In the genomic region with DNA sequence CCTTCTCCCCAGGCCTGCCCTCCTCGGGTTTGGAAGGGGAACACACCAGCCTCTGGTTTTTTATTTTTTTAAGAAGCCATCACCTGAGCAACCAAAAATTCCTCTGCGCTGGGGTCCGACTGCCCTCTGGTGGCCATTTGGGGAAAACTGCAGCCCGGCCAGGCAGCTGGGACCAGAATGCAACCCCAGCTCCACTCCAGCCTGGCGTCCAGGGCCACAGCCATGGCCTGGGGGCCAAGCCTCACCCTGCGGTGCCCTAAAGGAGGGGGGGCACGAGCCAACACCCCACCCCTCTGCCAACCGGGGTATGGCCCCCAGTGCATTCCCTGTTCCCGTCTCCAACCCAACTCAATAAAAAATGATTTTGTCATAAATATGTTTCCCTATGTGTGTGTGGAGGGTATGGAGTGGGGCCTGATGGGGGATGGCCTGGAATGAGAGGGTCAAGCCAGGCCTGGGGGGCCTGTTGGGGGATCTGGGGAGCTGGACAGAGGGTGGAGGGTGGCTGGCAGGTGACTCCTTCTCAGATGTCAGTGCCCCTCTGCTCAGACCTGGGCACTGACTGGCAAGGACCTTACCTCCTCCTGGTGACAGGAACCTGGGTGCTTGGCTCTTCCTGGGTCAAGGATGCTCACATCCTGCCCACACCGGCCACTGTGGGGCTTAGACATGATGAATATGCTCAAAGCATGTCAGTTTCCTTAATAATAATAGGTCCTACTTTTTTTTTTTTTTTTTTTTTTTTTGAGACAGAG, we compare ENCODE assay signal across 8 cellular contexts. TPM values are rescaled to one million over a fixed set of nuclear protein-coding genes. Genes with fewer than 3 reads are reported as not detected.
DNase-seq lines count a peak whose midpoint lies in the region; ATAC-seq and TF ChIP-seq lines count a peak whose summit lies in the region.

No MANE protein-coding gene starts in this region.

- H3K79me2 ChIP-seq in DOHH2 (ENCODE audit: control insufficient read depth, low read length), result no peaks in the 10 kb centered on the region

- H3K36me3 Mint-ChIP-seq in IgD-negative memory B cell, result peaks cover 2% of the 10 kb centered on the region
- no peaks in the 10 kb centered on the region for H3K36me3 Mint-ChIP-seq in activated T-helper 1 cell treated with anti-CD3 and anti-CD28 coated beads, Interleukin-12 subunit alpha, Interleukin-12 subunit beta, Interleukin-2, Interleukin-4 antibody, amounts not matched to agents 30 ng/mL and 10 ng/mL and 1 ng/mL, durations not matched to agents 14 hours and 24 hours and 36 hours (ENCODE audit: low read depth)

- H3K9me3 ChIP-seq in DOHH2 (ENCODE audit: control insufficient read depth, insufficient read depth, low read length) (no peaks in the 10 kb centered on the region), Peyer's patch (no peaks in the 10 kb centered on the region), thyroid gland (no peaks in the 10 kb centered on the region)

- H3K27ac ChIP-seq in DOHH2 (ENCODE audit: low read depth, low read length) (no peak overlapping the region), Peyer's patch (no peak overlapping the region), thyroid gland (peak overlapping the region in 2 of 3 donors; percentile 41 to 60)

- H3K9me3 Mint-ChIP-seq in IgD-negative memory B cell, result no peaks in the 10 kb centered on the region
- no peaks in the 10 kb centered on the region for H3K9me3 Mint-ChIP-seq in activated T-helper 1 cell treated with anti-CD3 and anti-CD28 coated beads, Interleukin-12 subunit alpha, Interleukin-12 subunit beta, Interleukin-2, Interleukin-4 antibody, amounts not matched to agents 30 ng/mL and 10 ng/mL and 1 ng/mL, durations not matched to agents 14 hours and 24 hours and 36 hours

- H3K4me1 ChIP-seq in DOHH2 (ENCODE audit: control insufficient read depth, low read length), result peaks cover 16% of the 10 kb centered on the region
- H3K4me1 ChIP-seq in Peyer's patch, result peaks cover 7 to 30% (median 13%) of the 10 kb centered on the region in 4 donors
- H3K4me1 ChIP-seq in thyroid gland, result peaks cover 19 to 27% of the 10 kb centered on the region in 2 donors

- H3K27me3 Mint-ChIP-seq in IgD-negative memory B cell, result peaks cover 1% of the 10 kb centered on the region
- H3K27me3 Mint-ChIP-seq in activated T-helper 1 cell treated with anti-CD3 and anti-CD28 coated beads, Interleukin-12 subunit alpha, Interleukin-12 subunit beta, Interleukin-2, Interleukin-4 antibody, amounts not matched to agents 30 ng/mL and 10 ng/mL and 1 ng/mL, durations not matched to agents 14 hours and 24 hours and 36 hours (ENCODE audit: insufficient read depth), result peaks cover 5% of the 10 kb centered on the region

- H3K27ac Mint-ChIP-seq in IgD-negative memory B cell, result peak overlapping the region in 2 of 3 donors; percentile 50 to 96
- no peak overlapping the region for H3K27ac Mint-ChIP-seq in activated T-helper 1 cell treated with anti-CD3 and anti-CD28 coated beads, Interleukin-12 subunit alpha, Interleukin-12 subunit beta, Interleukin-2, Interleukin-4 antibody, amounts not matched to agents 30 ng/mL and 10 ng/mL and 1 ng/mL, durations not matched to agents 14 hours and 24 hours and 36 hours

- H3K36me3 ChIP-seq in DOHH2 (ENCODE audit: control insufficient read depth, low read length) (no peaks in the 10 kb centered on the region), Peyer's patch (no peaks in the 10 kb centered on the region), thyroid gland (no peaks in the 10 kb centered on the region)

- 7 to 12% methylated on average over 6 to 10 of the region's 10 CpGs for WGBS in thyroid gland, 2 donors

- TF ChIP-seq POLR2A in Peyer's patch (IDR thresholded peaks at IDR 0.05) (no peak), thyroid gland (IDR thresholded peaks at IDR 0.05) (no peak)

- peaks cover 6 to 15% (median 11%) of the 10 kb centered on the region in 3 donors for H3K4me1 Mint-ChIP-seq in IgD-negative memory B cell
- peaks cover 8% of the 10 kb centered on the region for H3K4me1 Mint-ChIP-seq in activated T-helper 1 cell treated with anti-CD3 and anti-CD28 coated beads, Interleukin-12 subunit alpha, Interleukin-12 subunit beta, Interleukin-2, Interleukin-4 antibody, amounts not matched to agents 30 ng/mL and 10 ng/mL and 1 ng/mL, durations not matched to agents 14 hours and 24 hours and 36 hours (ENCODE audit: low read depth)

- TF ChIP-seq CTCF in DOHH2 (IDR thresholded peaks at IDR 0.05; ENCODE audit: low read depth, low read length, poor library complexity, severe bottlenecking) (peak; percentile 92), Peyer's patch (IDR thresholded peaks at IDR 0.05) (peak; percentile 86 to 97 (median 92)), fibroblast of the aortic adventitia (IDR thresholded peaks at IDR 0.05; ENCODE audit: insufficient read depth, low read length) (peak; percentile 95), omental fat pad (IDR thresholded peaks at IDR 0.05) (peak in 2 of 3 donors; percentile 29 to 97), thyroid gland (IDR thresholded peaks at IDR 0.05) (peak; percentile 89 to 97 (median 95))

- H3K4me3 ChIP-seq in DOHH2 (ENCODE audit: low read length) (no peak overlapping the region), Peyer's patch (no peak overlapping the region), fibroblast of the aortic adventitia (ENCODE audit: low read depth, low read length) (no peak overlapping the region), thyroid gland (replicated peaks in 1 of 3) (no peak overlapping the region)

- no peaks in the 10 kb centered on the region for H3F3A ChIP-seq in DOHH2 (ENCODE audit: control insufficient read depth, insufficient read depth)

- H3K4me2 ChIP-seq in DOHH2 (ENCODE audit: low read length), result no peak overlapping the region

- DNase-seq in Peyer's patch (peak; percentile 66 to 90 (median 82)), fibroblast of the aortic adventitia (ENCODE audit: low read depth) (peak; percentile 78), omental fat pad (ENCODE audit: low spot score) (no peak), thyroid gland (peak; percentile 75 to 80)
- DNase-seq in activated T-helper 1 cell treated with anti-CD3 and anti-CD28 coated beads, Interleukin-12 subunit alpha, Interleukin-12 subunit beta, Interleukin-2, Interleukin-4 antibody, amounts not matched to agents 30 ng/mL and 10 ng/mL and 1 ng/mL, durations not matched to agents 14 hours and 24 hours and 36 hours (ENCODE audit: low spot score), result peak; percentile 74

- ATAC-seq in omental fat pad (ENCODE audit: low FRiP score) (no peak), HG02759 (IDR thresholded peaks at IDR 0.05; ENCODE audit: unreplicated experiment) (no peak)

- H3K4me3 Mint-ChIP-seq in IgD-negative memory B cell, result peak overlapping the region in 1 of 4 donors; percentile 47
- no peak overlapping the region for H3K4me3 Mint-ChIP-seq in activated T-helper 1 cell treated with anti-CD3 and anti-CD28 coated beads, Interleukin-12 subunit alpha, Interleukin-12 subunit beta, Interleukin-2, Interleukin-4 antibody, amounts not matched to agents 30 ng/mL and 10 ng/mL and 1 ng/mL, durations not matched to agents 14 hours and 24 hours and 36 hours

- no peaks in the 10 kb centered on the region for H4K20me1 ChIP-seq in DOHH2 (ENCODE audit: control insufficient read depth, insufficient read depth, low read depth, low read length)

- H3K27me3 ChIP-seq in DOHH2 (ENCODE audit: control insufficient read depth, low read length) (no peaks in the 10 kb centered on the region), Peyer's patch (no peaks in the 10 kb centered on the region), thyroid gland (no peaks in the 10 kb centered on the region)

- intact Hi-C loops in activated T-helper 1 cell treated with anti-CD3 and anti-CD28 coated beads, Interleukin-12 subunit alpha, Interleukin-12 subunit beta, Interleukin-2, Interleukin-4 antibody, amounts not matched to agents 30 ng/mL and 10 ng/mL and 1 ng/mL, durations not matched to agents 14 hours and 24 hours and 36 hours (cut with micrococcal nuclease), result loop anchor here (1.0 to 10.0 kb wide), 4 partner anchors 38 to 281 kb away; no protein-coding TSS in a partner anchor
- intact Hi-C loops in thyroid gland (cut with DNase I), result loop anchor here (10.0 kb wide), 1 partner anchor 291 kb away; no protein-coding TSS in a partner anchor

- no peaks in the 10 kb centered on the region for H3K9me2 ChIP-seq in DOHH2 (replicated peaks; ENCODE audit: control insufficient read depth, low read length)

RNA-seq across cellular contexts. Expression of a gene that starts 3.2 kb away (rescaled TPM):
- 0.16 TPM for polyA plus RNA-seq in IgD-negative memory B cell
- total RNA-seq in Peyer's patch (not detected), fibroblast of the aortic adventitia (ENCODE audit: low replicate concordance) (0.99 TPM in 1 of 2 replicates, not detected in the other), omental fat pad (1 to 10 TPM in 1 of 4 donors, under 1 TPM in 2, not detected in 1; 0.19 to 1.3 (median 0.65) TPM), thyroid gland (1 to 10 TPM in 1 of 4 donors, under 1 TPM in 3; 0.11 to 2.1 (median 0.60) TPM)
- total RNA-seq in activated T-helper 1 cell treated with anti-CD3 and anti-CD28 coated beads, Interleukin-12 subunit alpha, Interleukin-12 subunit beta, Interleukin-2, Interleukin-4 antibody, amounts not matched to agents 30 ng/mL and 10 ng/mL and 1 ng/mL, durations not matched to agents 14 hours and 24 hours and 36 hours, result 3.2 and 4.0 TPM in 2 replicates

RNA-seq across cellular contexts. Expression of a gene that starts 12.5 kb away (rescaled TPM):
- not detected for polyA plus RNA-seq in IgD-negative memory B cell
- total RNA-seq in Peyer's patch (not detected), fibroblast of the aortic adventitia (ENCODE audit: low replicate concordance) (not detected in 2 replicates), omental fat pad (not detected), thyroid gland (under 1 TPM in 3 of 4 donors, not detected in 1; 0.50 to 0.63 (median 0.54) TPM)
- total RNA-seq in activated T-helper 1 cell treated with anti-CD3 and anti-CD28 coated beads, Interleukin-12 subunit alpha, Interleukin-12 subunit beta, Interleukin-2, Interleukin-4 antibody, amounts not matched to agents 30 ng/mL and 10 ng/mL and 1 ng/mL, durations not matched to agents 14 hours and 24 hours and 36 hours, result not detected in 2 replicates

RNA-seq across cellular contexts. Expression of a gene that starts 21.0 kb away (rescaled TPM):
- polyA plus RNA-seq in IgD-negative memory B cell, result not detected
- total RNA-seq in Peyer's patch, result not detected
- not detected in 2 replicates for total RNA-seq in activated T-helper 1 cell treated with anti-CD3 and anti-CD28 coated beads, Interleukin-12 subunit alpha, Interleukin-12 subunit beta, Interleukin-2, Interleukin-4 antibody, amounts not matched to agents 30 ng/mL and 10 ng/mL and 1 ng/mL, durations not matched to agents 14 hours and 24 hours and 36 hours
- not detected in 2 replicates for total RNA-seq in fibroblast of the aortic adventitia (ENCODE audit: low replicate concordance)
- 100 to 1,000 TPM in 1 of 4 donors, 10 to 100 TPM in 3; 33.1 to 451 (median 75.9) TPM for total RNA-seq in omental fat pad
- total RNA-seq in thyroid gland, result 10 to 100 TPM in 2 of 4 donors, 1 to 10 TPM in 2; 7.4 to 33.4 (median 10.7) TPM

RNA-seq across cellular contexts. Expression of a gene that starts 28.9 kb away (rescaled TPM):
- 3.9 TPM for polyA plus RNA-seq in IgD-negative memory B cell
- 100 to 1,000 TPM in 1 of 4 donors, 10 to 100 TPM in 2, 1 to 10 TPM in 1; 6.3 to 124 (median 34.1) TPM for total RNA-seq in Peyer's patch
- 11.2 and 13.7 TPM in 2 replicates for total RNA-seq in activated T-helper 1 cell treated with anti-CD3 and anti-CD28 coated beads, Interleukin-12 subunit alpha, Interleukin-12 subunit beta, Interleukin-2, Interleukin-4 antibody, amounts not matched to agents 30 ng/mL and 10 ng/mL and 1 ng/mL, durations not matched to agents 14 hours and 24 hours and 36 hours
- total RNA-seq in fibroblast of the aortic adventitia (ENCODE audit: low replicate concordance), result 13.0 and 18.2 TPM in 2 replicates
- 100 to 1,000 TPM in 1 of 4 donors, 10 to 100 TPM in 3; 26.8 to 129 (median 43.4) TPM for total RNA-seq in omental fat pad
- 10 to 100 TPM; 17.6 to 62.9 (median 32.3) TPM for total RNA-seq in thyroid gland

RNA-seq across cellular contexts. Expression of a gene that starts 53.8 kb away (rescaled TPM):
- polyA plus RNA-seq in IgD-negative memory B cell, result 130 TPM
- 10 to 100 TPM in 1 of 4 donors, 1 to 10 TPM in 3; 9.0 to 37.1 (median 9.5) TPM for total RNA-seq in Peyer's patch
- total RNA-seq in activated T-helper 1 cell treated with anti-CD3 and anti-CD28 coated beads, Interleukin-12 subunit alpha, Interleukin-12 subunit beta, Interleukin-2, Interleukin-4 antibody, amounts not matched to agents 30 ng/mL and 10 ng/mL and 1 ng/mL, durations not matched to agents 14 hours and 24 hours and 36 hours, result 24.4 and 26.3 TPM in 2 replicates
- 0.09 TPM in 1 of 2 replicates, not detected in the other for total RNA-seq in fibroblast of the aortic adventitia (ENCODE audit: low replicate concordance)
- 1 to 10 TPM; 1.2 to 4.3 (median 1.9) TPM for total RNA-seq in omental fat pad
- 10 to 100 TPM; 12.4 to 23.9 (median 18.4) TPM for total RNA-seq in thyroid gland

Comparison
In these comparisons a context has a peak if more than half of its experiments do, and no peak if none do; other contexts are left out.
1. H3K27ac ChIP-seq: peak in thyroid gland (2 of 3); none in DOHH2 (single experiment) and Peyer's patch (0 of 4).
2. Peak in every context shown above with its lines, with median percentiles within 50 percentile points of each other: CTCF ChIP-seq.